In genomic region chr6:5671162-5671561, GRCh38 we compare ENCODE assay signal across 8 cellular contexts.
A peak's percentile ranks its signal among the peaks of the same experiment; 100 is the strongest.
DNase-seq lines count a peak whose midpoint lies in the region; ATAC-seq and TF ChIP-seq lines count a peak whose summit lies in the region.

No MANE protein-coding gene starts in this region.

- H3K4me3 ChIP-seq in fibroblast of mammary gland (ENCODE audit: control insufficient read depth, low read depth, low read length): no peak overlapping the region

- ATAC-seq in sciatic nerve: peak; percentile 73
- no peak for ATAC-seq in GM18517 (IDR thresholded peaks at IDR 0.05; ENCODE audit: unreplicated experiment)

- intact Hi-C loops in sciatic nerve (cut with DNase I): no loop called here

- TF ChIP-seq CTCF in GM20000 (IDR thresholded peaks at IDR 0.05; ENCODE audit: extremely low read depth, missing control alignments) (no peak), fibroblast of mammary gland (conservative IDR thresholded peaks at IDR 0.05; ENCODE audit: control insufficient read depth, insufficient read depth, low read depth, low read length) (no peak)

- DNase-seq in AG08395 (ENCODE audit: low spot score) (peak; percentile 55), GM20000 (ENCODE audit: low spot score) (peak; percentile 56), SHP77 (lab: John Stamatoyannopoulos, UW) (peak; percentile 95), fibroblast of mammary gland (ENCODE audit: low read depth) (peak; percentile 79), sciatic nerve (ENCODE audit: low spot score) (no peak), C1 segment of cervical spinal cord (lab: John Stamatoyannopoulos, UW) (no peak), islet precursor cell (no peak)

Comparison
In these comparisons a context has a peak if more than half of its experiments do, and no peak if none do; other contexts are left out.
1. DNase-seq: peak in AG08395 (single experiment), GM20000 (single experiment), SHP77 (2 of 2) and fibroblast of mammary gland (single experiment); none in sciatic nerve (single experiment), C1 segment of cervical spinal cord (0 of 14) and islet precursor cell (single experiment).